1 cellular context compared by ENCODE assay signal in genomic region chr2:9136997-9137819, GRCh38.
TF ChIP-seq lines count a peak whose summit lies in the region.

No MANE protein-coding gene starts in this region.

TF ChIP-seq in HepG2, 621 proteins besides CTCF, POLR2A, EP300 and RAD21 (continued from another document and continues in another):
- peak; percentile 68; the same call in 1 of the 2 replicates for TF ChIP-seq ZNF646 (CRISPR knock-in tag; IDR thresholded peaks at IDR 0.05)
- no peak for TF ChIP-seq SP1 (IDR thresholded peaks at IDR 0.05)
- TF ChIP-seq SP1 (CRISPR knock-in tag; IDR thresholded peaks at IDR 0.05), result 0 out of 2 replicates have a peak, but pooled peaks have one; percentile 10
- TF ChIP-seq BCL3 (CRISPR knock-in tag; IDR thresholded peaks at IDR 0.05), result 0 out of 2 replicates have a peak, but pooled peaks have one; percentile 21
- TF ChIP-seq SOX13 (IDR thresholded peaks at IDR 0.05), result no peak
- TF ChIP-seq SOX13 (CRISPR knock-in tag; conservative IDR thresholded peaks at IDR 0.05 in 1 of 2, IDR thresholded peaks at IDR 0.05 in 1 of 2), result peak in 1 of 2 experiments; percentile 12; a peak in 2 of 4 replicates
- TF ChIP-seq BATF2 (CRISPR knock-in tag; IDR thresholded peaks at IDR 0.05), result no peak
- TF ChIP-seq YEATS2 (CRISPR knock-in tag; IDR thresholded peaks at IDR 0.05; ENCODE audit: borderline replicate concordance), result 0 out of 2 replicates have a peak, but pooled peaks have one; percentile 16
- no peak for TF ChIP-seq MAFF (IDR thresholded peaks at IDR 0.05; ENCODE audit: low read depth, low read length)
- no peak for TF ChIP-seq ZNF614 (CRISPR knock-in tag; IDR thresholded peaks at IDR 0.05; ENCODE audit: borderline replicate concordance)
- peak; percentile 40; the same call in 1 of the 2 replicates for TF ChIP-seq PBX2 (CRISPR knock-in tag; IDR thresholded peaks at IDR 0.05)
- TF ChIP-seq UBTF (CRISPR knock-in tag; IDR thresholded peaks at IDR 0.05), result 0 out of 2 replicates have a peak, but pooled peaks have one; percentile 19
- TF ChIP-seq SPEN (CRISPR knock-in tag; IDR thresholded peaks at IDR 0.05; ENCODE audit: low read depth), result 0 out of 2 replicates have a peak, but pooled peaks have one; percentile 32
- no peak for TF ChIP-seq RXRB (CRISPR knock-in tag; IDR thresholded peaks at IDR 0.05; ENCODE audit: borderline replicate concordance)
- TF ChIP-seq NCOA1 (CRISPR knock-in tag; IDR thresholded peaks at IDR 0.05), result no peak
- 0 out of 2 replicates have a peak, but pooled peaks have one; percentile 30 for TF ChIP-seq HIC2 (CRISPR knock-in tag; IDR thresholded peaks at IDR 0.05; ENCODE audit: low read depth)
- peak; percentile 91 for TF ChIP-seq FOXA3 (CRISPR knock-in tag; IDR thresholded peaks at IDR 0.05)
- TF ChIP-seq ZNF260 (CRISPR knock-in tag; IDR thresholded peaks at IDR 0.05; ENCODE audit: borderline replicate concordance, low read depth), result no peak
- no peak for TF ChIP-seq ARID3A (IDR thresholded peaks at IDR 0.05; ENCODE audit: low read depth, low read length)
- TF ChIP-seq ZNF768 (CRISPR knock-in tag; IDR thresholded peaks at IDR 0.05), result peak; percentile 100
- TF ChIP-seq SAP130 (CRISPR knock-in tag; IDR thresholded peaks at IDR 0.05; ENCODE audit: low read depth), result peak; percentile 56
- peak; percentile 62 for TF ChIP-seq ZNF687 (CRISPR knock-in tag; IDR thresholded peaks at IDR 0.05)
- TF ChIP-seq ZNF232 (CRISPR knock-in tag; IDR thresholded peaks at IDR 0.05; ENCODE audit: borderline replicate concordance), result peak; percentile 100
- TF ChIP-seq ZNF605 (CRISPR knock-in tag; IDR thresholded peaks at IDR 0.05), result peak; percentile 55; the same call in 1 of the 2 replicates
- no peak for TF ChIP-seq NFE2L1 (CRISPR knock-in tag; IDR thresholded peaks at IDR 0.05; ENCODE audit: borderline replicate concordance)
- TF ChIP-seq NR0B2 (CRISPR knock-in tag; IDR thresholded peaks at IDR 0.05), result no peak
- no peak for TF ChIP-seq ZNF253 (CRISPR knock-in tag; IDR thresholded peaks at IDR 0.05; ENCODE audit: borderline replicate concordance)
- TF ChIP-seq WIZ (CRISPR knock-in tag; IDR thresholded peaks at IDR 0.05), result no peak
- TF ChIP-seq HNF4G (IDR thresholded peaks at IDR 0.05; ENCODE audit: borderline replicate concordance, low read depth, low read length), result peak; percentile 33; the same call in 1 of the 2 replicates
- no peak; the same call in 1 of the 2 replicates for TF ChIP-seq HNF4G (CRISPR knock-in tag; IDR thresholded peaks at IDR 0.05; ENCODE audit: borderline replicate concordance, low read depth)
- peak; percentile 61; the same call in 1 of the 2 replicates for TF ChIP-seq FOXP4 (CRISPR knock-in tag; IDR thresholded peaks at IDR 0.05)
- TF ChIP-seq ZNF616 (CRISPR knock-in tag; IDR thresholded peaks at IDR 0.05; ENCODE audit: low read depth), result no peak
- no peak for TF ChIP-seq RBM22 (optimal IDR thresholded peaks at IDR 0.05; ENCODE audit: low read length)
